In genomic region chr22:19057539-19057938, GRCh38 we compare ENCODE assay signal across 25 cellular contexts.
A peak's percentile ranks its signal among the peaks of the same experiment; 100 is the strongest.
DNase-seq lines count a peak whose midpoint lies in the region; ATAC-seq and TF ChIP-seq lines count a peak whose summit lies in the region.
"Had no signal": no experiment of that assay in that cellular context is flagged by ENCODE, and none has a peak within 500 bp of the region (broad histone marks: within the 10 kb centered on the region; RNA-seq: fewer than 3 reads in every experiment).

No MANE protein-coding gene starts in this region.

- no peaks in the 10 kb centered on the region for H3K23me2 ChIP-seq in H9 (ENCODE audit: insufficient read length, low read depth, low read length, poor library complexity, severe bottlenecking)

- ATAC-seq in activated T-cell treated with anti-CD3 and anti-CD28 coated beads, Interleukin-2, amount 50 U/mL, for 4 hours, result no peak
- ATAC-seq in HG02571 (IDR thresholded peaks at IDR 0.05; ENCODE audit: unreplicated experiment), result no peak
- ATAC-seq: A549, left lung, Panc1 had no signal

- H3K27ac ChIP-seq in H9 (ENCODE audit: insufficient read length, low read depth, low read length), result no peak overlapping the region
- H3K27ac ChIP-seq in endodermal cell (ENCODE audit: low read depth, low read length), result no peak overlapping the region
- no peak overlapping the region for H3K27ac ChIP-seq in sigmoid colon
- no peak overlapping the region for H3K27ac ChIP-seq in neural progenitor cell
- H3K27ac ChIP-seq: A549, breast epithelium, colonic mucosa, left lung, thyroid gland had no signal

- H2BK15ac ChIP-seq in H9 (ENCODE audit: low read depth, low read length), result no peak overlapping the region

- no peaks in the 10 kb centered on the region for H3K27me3 Mint-ChIP-seq in activated T-cell treated with anti-CD3 and anti-CD28 coated beads, Interleukin-2, amount 50 U/mL, for 24 hours
- H3K27me3 Mint-ChIP-seq in activated T-cell treated with anti-CD3 and anti-CD28 coated beads, Interleukin-2, amount 50 U/mL, for 4 hours (ENCODE audit: low read depth), result no peaks in the 10 kb centered on the region
- H3K27me3 Mint-ChIP-seq in H9 (ENCODE audit: low read depth), result no peaks in the 10 kb centered on the region
- H3K27me3 Mint-ChIP-seq in endodermal cell (ENCODE audit: insufficient read depth), result no peaks in the 10 kb centered on the region
- H3K27me3 Mint-ChIP-seq in neural progenitor cell (ENCODE audit: insufficient read depth, low read depth), result peaks cover 4% of the 10 kb centered on the region
- H3K27me3 Mint-ChIP-seq: activated CD4-positive, alpha-beta T cell treated with anti-CD3 and anti-CD28 coated beads, Interleukin-2, amount 10 ng/mL, durations not matched to agents 7 days and 5 days; activated naive CD4-positive, alpha-beta T cell treated with anti-CD3 and anti-CD28 coated beads, Interleukin-2, amount 10 ng/mL, durations not matched to agents 7 days and 5 days had no signal

- no peak overlapping the region for H3K4me3 ChIP-seq in endodermal cell (ENCODE audit: low read length)
- no peak overlapping the region for H3K4me3 ChIP-seq in sigmoid colon
- H3K4me3 ChIP-seq in neural progenitor cell, result no peak overlapping the region
- H3K4me3 ChIP-seq: A549, breast epithelium, colonic mucosa, left lung, thyroid gland had no signal

- no peak overlapping the region for H3T11ph ChIP-seq in H9 (ENCODE audit: low read length)

- H3K4me2 ChIP-seq in H9 (ENCODE audit: insufficient read depth, insufficient read length, low read length), result no peak overlapping the region
- no peak overlapping the region for H3K4me2 ChIP-seq in neural progenitor cell
- H3K4me2 ChIP-seq: A549 had no signal

- H3K79me1 ChIP-seq in H9 (ENCODE audit: insufficient read depth, low read depth, low read length, poor library complexity, severe bottlenecking), result no peaks in the 10 kb centered on the region

- H4K20me1 ChIP-seq in H9 (ENCODE audit: control insufficient read depth, insufficient read depth, insufficient read length) (no peaks in the 10 kb centered on the region), neural progenitor cell (ENCODE audit: low read depth) (peaks cover 11% of the 10 kb centered on the region)

- intact Hi-C loops in sigmoid colon (cut with DNase I), result no loop called here

- no peak overlapping the region for H2BK120ac ChIP-seq in H9 (ENCODE audit: low read depth, low read length, poor library complexity, severe bottlenecking)

- no peak overlapping the region for H3K4ac ChIP-seq in H9 (ENCODE audit: low read depth, low read length)

- H3K18ac ChIP-seq in H9 (ENCODE audit: insufficient read length, low read depth, low read length), result no peak overlapping the region

- H3K14ac ChIP-seq in H9 (ENCODE audit: insufficient read depth, low read length), result no peak overlapping the region

- H3K36me3 Mint-ChIP-seq in activated T-cell treated with anti-CD3 and anti-CD28 coated beads, Interleukin-2, amount 50 U/mL, for 24 hours (ENCODE audit: low read depth), result peaks cover 92% of the 10 kb centered on the region
- peaks cover 34% of the 10 kb centered on the region for H3K36me3 Mint-ChIP-seq in activated T-cell treated with anti-CD3 and anti-CD28 coated beads, Interleukin-2, amount 50 U/mL, for 4 hours (ENCODE audit: insufficient read depth)
- H3K36me3 Mint-ChIP-seq in H9 (ENCODE audit: insufficient read depth in 1 of 3, low read depth in 3 of 3), result peaks cover 32 to 73% (median 69%) of the 10 kb centered on the region in 3 experiments; a peak in 6 of 7 replicates
- H3K36me3 Mint-ChIP-seq in endodermal cell (ENCODE audit: low read depth), result peaks cover 67% of the 10 kb centered on the region
- peaks cover 17% of the 10 kb centered on the region for H3K36me3 Mint-ChIP-seq in neural progenitor cell

- no peak for TF ChIP-seq EP300 in sigmoid colon (IDR thresholded peaks at IDR 0.05)

- H3K56ac ChIP-seq in H9 (ENCODE audit: insufficient read length, low read depth, low read length), result no peak overlapping the region

- peak; percentile 16 for DNase-seq in activated T-cell treated with anti-CD3 and anti-CD28 coated beads, Interleukin-2, amount 50 U/mL, for 24 hours
- no peak for DNase-seq in activated T-cell treated with anti-CD3 and anti-CD28 coated beads, Interleukin-2, amount 50 U/mL, for 4 hours
- DNase-seq in H9, result no peak
- no peak for DNase-seq in endodermal cell
- peak; percentile 62 for DNase-seq in sigmoid colon
- no peak for DNase-seq in SW480 (ENCODE audit: low spot score)
- no peak for DNase-seq in neural progenitor cell (ENCODE audit: low spot score)
- DNase-seq: activated CD4-positive, alpha-beta T cell treated with anti-CD3 and anti-CD28 coated beads, Interleukin-2, amount 10 ng/mL, durations not matched to agents 7 days and 5 days; activated naive CD4-positive, alpha-beta T cell treated with anti-CD3 and anti-CD28 coated beads, Interleukin-2, amount 10 ng/mL, durations not matched to agents 7 days and 5 days; Calu3; colonic mucosa; DMS79 treated with DMSO at 0.1 percent for 48 hours; effector memory CD4-positive, alpha-beta T cell; erythroblast; GDM1; left lung; SHP77 treated with DMSO at 0.1 percent for 48 hours; small intestine; stimulated activated naive CD4-positive, alpha-beta T cell treated with Interleukin-2 at 50 U/mL for 16 hours; T-helper 9 cell; thyroid gland had no signal

- H4K91ac ChIP-seq in H9 (ENCODE audit: insufficient read length, low read depth, low read length), result no peak overlapping the region

- no peak overlapping the region for H2AFZ ChIP-seq in H9 (ENCODE audit: low read length)
- no peak overlapping the region for H2AFZ ChIP-seq in neural progenitor cell (replicated peaks)

- H3K36me3 ChIP-seq in endodermal cell (ENCODE audit: control insufficient read depth, insufficient read depth, low read length) (peaks cover 60% of the 10 kb centered on the region), sigmoid colon (peaks cover 6 to 93% (median 20%) of the 10 kb centered on the region in 4 donors), neural progenitor cell (no peaks in the 10 kb centered on the region)
- H3K36me3 ChIP-seq: breast epithelium, colonic mucosa had no signal

- no peak overlapping the region for H4K5ac ChIP-seq in H9 (ENCODE audit: insufficient read length, low read depth, low read length)

- H2BK12ac ChIP-seq in H9 (ENCODE audit: insufficient read length, low read depth, low read length), result no peak overlapping the region

- no peaks in the 10 kb centered on the region for H3K9me3 Mint-ChIP-seq in activated T-cell treated with anti-CD3 and anti-CD28 coated beads, Interleukin-2, amount 50 U/mL, for 24 hours
- no peaks in the 10 kb centered on the region for H3K9me3 Mint-ChIP-seq in activated T-cell treated with anti-CD3 and anti-CD28 coated beads, Interleukin-2, amount 50 U/mL, for 4 hours
- H3K9me3 Mint-ChIP-seq in H9 (no peaks in the 10 kb centered on the region), endodermal cell (no peaks in the 10 kb centered on the region), neural progenitor cell (no peaks in the 10 kb centered on the region)
- H3K9me3 Mint-ChIP-seq: activated CD4-positive, alpha-beta T cell treated with anti-CD3 and anti-CD28 coated beads, Interleukin-2, amount 10 ng/mL, durations not matched to agents 7 days and 5 days; activated naive CD4-positive, alpha-beta T cell treated with anti-CD3 and anti-CD28 coated beads, Interleukin-2, amount 10 ng/mL, durations not matched to agents 7 days and 5 days had no signal

- H3K4me1 ChIP-seq in H9 (ENCODE audit: insufficient read depth, low read length), result no peaks in the 10 kb centered on the region
- no peaks in the 10 kb centered on the region for H3K4me1 ChIP-seq in endodermal cell (ENCODE audit: control insufficient read depth, insufficient read depth, low read length)
- H3K4me1 ChIP-seq in sigmoid colon, result no peaks in the 10 kb centered on the region
- H3K4me1 ChIP-seq in neural progenitor cell, result no peaks in the 10 kb centered on the region
- H3K4me1 ChIP-seq: breast epithelium, colonic mucosa, left lung, thyroid gland had no signal

- no peak overlapping the region for H3K4me3 Mint-ChIP-seq in activated T-cell treated with anti-CD3 and anti-CD28 coated beads, Interleukin-2, amount 50 U/mL, for 24 hours
- H3K4me3 Mint-ChIP-seq in activated T-cell treated with anti-CD3 and anti-CD28 coated beads, Interleukin-2, amount 50 U/mL, for 4 hours, result no peak overlapping the region
- H3K4me3 Mint-ChIP-seq in H9, result no peak overlapping the region
- no peak overlapping the region for H3K4me3 Mint-ChIP-seq in endodermal cell
- H3K4me3 Mint-ChIP-seq in neural progenitor cell, result no peak overlapping the region
- H3K4me3 Mint-ChIP-seq: activated CD4-positive, alpha-beta T cell treated with anti-CD3 and anti-CD28 coated beads, Interleukin-2, amount 10 ng/mL, durations not matched to agents 7 days and 5 days; activated naive CD4-positive, alpha-beta T cell treated with anti-CD3 and anti-CD28 coated beads, Interleukin-2, amount 10 ng/mL, durations not matched to agents 7 days and 5 days had no signal

- H4K8ac ChIP-seq in H9 (replicated peaks; ENCODE audit: insufficient read length, low read depth, low read length), result no peak overlapping the region

- H3F3A ChIP-seq in neural progenitor cell (ENCODE audit: low read depth), result no peaks in the 10 kb centered on the region

- H2BK20ac ChIP-seq in H9 (ENCODE audit: low read depth, low read length, poor library complexity, severe bottlenecking), result no peak overlapping the region

- peaks cover 4% of the 10 kb centered on the region for H3K4me1 Mint-ChIP-seq in activated T-cell treated with anti-CD3 and anti-CD28 coated beads, Interleukin-2, amount 50 U/mL, for 24 hours (ENCODE audit: low read depth)
- no peaks in the 10 kb centered on the region for H3K4me1 Mint-ChIP-seq in activated T-cell treated with anti-CD3 and anti-CD28 coated beads, Interleukin-2, amount 50 U/mL, for 4 hours (ENCODE audit: low read depth)
- H3K4me1 Mint-ChIP-seq in H9 (no peaks in the 10 kb centered on the region), endodermal cell (no peaks in the 10 kb centered on the region), neural progenitor cell (no peaks in the 10 kb centered on the region)
- H3K4me1 Mint-ChIP-seq: activated CD4-positive, alpha-beta T cell treated with anti-CD3 and anti-CD28 coated beads, Interleukin-2, amount 10 ng/mL, durations not matched to agents 7 days and 5 days; activated naive CD4-positive, alpha-beta T cell treated with anti-CD3 and anti-CD28 coated beads, Interleukin-2, amount 10 ng/mL, durations not matched to agents 7 days and 5 days had no signal

- TF ChIP-seq CTCF in H9 (conservative IDR thresholded peaks at IDR 0.05) (no peak), endodermal cell (conservative IDR thresholded peaks at IDR 0.05) (no peak), sigmoid colon (IDR thresholded peaks at IDR 0.05) (no peak), neural progenitor cell (IDR thresholded peaks at IDR 0.05) (no peak)

- no peak overlapping the region for H3K27ac Mint-ChIP-seq in activated T-cell treated with anti-CD3 and anti-CD28 coated beads, Interleukin-2, amount 50 U/mL, for 24 hours
- H3K27ac Mint-ChIP-seq in H9, result peak overlapping the region in 2 of 3 experiments; percentile 32 to 44; a peak in 2 of 7 replicates
- H3K27ac Mint-ChIP-seq in endodermal cell, result peak overlapping the region; percentile 32
- H3K27ac Mint-ChIP-seq in neural progenitor cell, result no peak overlapping the region
- H3K27ac Mint-ChIP-seq: activated CD4-positive, alpha-beta T cell treated with anti-CD3 and anti-CD28 coated beads, Interleukin-2, amount 10 ng/mL, durations not matched to agents 7 days and 5 days had no signal

- H3K27me3 ChIP-seq in H9 (ENCODE audit: insufficient read depth, low read length) (no peaks in the 10 kb centered on the region), endodermal cell (ENCODE audit: control insufficient read depth, insufficient read depth, low read length, poor library complexity, severe bottlenecking) (no peaks in the 10 kb centered on the region), sigmoid colon (no peaks in the 10 kb centered on the region), neural progenitor cell (no peaks in the 10 kb centered on the region)
- H3K27me3 ChIP-seq: breast epithelium, colonic mucosa, left lung, thyroid gland had no signal

- no peak overlapping the region for H3K9ac ChIP-seq in H9 (ENCODE audit: extremely low read depth, insufficient read length, low read length)
- no peak overlapping the region for H3K9ac ChIP-seq in endodermal cell (ENCODE audit: extremely low read depth, low read length, poor library complexity, severe bottlenecking)
- H3K9ac ChIP-seq in neural progenitor cell, result no peak overlapping the region

- no peak for TF ChIP-seq POLR2A in sigmoid colon (IDR thresholded peaks at IDR 0.05)

- no peak overlapping the region for H2AK5ac ChIP-seq in H9 (ENCODE audit: insufficient read length, low read length)

- no peak overlapping the region for H2BK5ac ChIP-seq in H9 (ENCODE audit: insufficient read length, low read length)

- H3K79me2 ChIP-seq in H9 (ENCODE audit: insufficient read depth, low read length) (no peaks in the 10 kb centered on the region), neural progenitor cell (ENCODE audit: low read depth) (no peaks in the 10 kb centered on the region)

- WGBS in H9 (ENCODE audit: extremely low coverage, insufficient read length, low lambda C conversion rate), result no CpG with 5 or more reads among the region's 8 CpGs
- WGBS in endodermal cell (ENCODE audit: insufficient coverage in 1 of 2, insufficient read length in 1 of 2), 2 experiments, result 95% methylated on average over 8 of the region's 8 CpGs; no CpG with 5 or more reads in 1 of the 2 experiments
- WGBS in sigmoid colon, 2 donors, result 86 to 95% methylated on average over 8 of the region's 8 CpGs

- no peak overlapping the region for H3K23ac ChIP-seq in H9 (ENCODE audit: insufficient read length, low read depth, low read length)

- H3K9me3 ChIP-seq in H9 (ENCODE audit: control insufficient read depth, low read depth, low read length) (no peaks in the 10 kb centered on the region), endodermal cell (ENCODE audit: control insufficient read depth, low read length) (no peaks in the 10 kb centered on the region), sigmoid colon (no peaks in the 10 kb centered on the region), neural progenitor cell (ENCODE audit: low read depth) (no peaks in the 10 kb centered on the region)
- H3K9me3 ChIP-seq: A549, breast epithelium, colonic mucosa, left lung, thyroid gland had no signal

Comparison
In these comparisons a context has a peak if more than half of its experiments do, and no peak if none do; other contexts are left out.
1. DNase-seq: peak in activated T-cell treated with anti-CD3 and anti-CD28 coated beads, Interleukin-2, amount 50 U/mL, for 24 hours (single experiment) and sigmoid colon (single experiment); none in activated T-cell treated with anti-CD3 and anti-CD28 coated beads, Interleukin-2, amount 50 U/mL, for 4 hours (single experiment), H9 (single experiment), endodermal cell (single experiment), SW480 (single experiment) and neural progenitor cell (single experiment).
2. H3K27ac Mint-ChIP-seq: peak in H9 (2 of 3) and endodermal cell (single experiment); none in activated T-cell treated with anti-CD3 and anti-CD28 coated beads, Interleukin-2, amount 50 U/mL, for 24 hours (single experiment) and neural progenitor cell (single experiment).